ENCODE assay signal across 1 cellular context in genomic region chr7:87548123-87548919, GRCh38.
TF ChIP-seq lines count a peak whose summit lies in the region.

No MANE protein-coding gene starts in this region.

TF ChIP-seq in HepG2, 621 proteins besides CTCF, POLR2A, EP300 and RAD21 (continued from another document and continues in another):
- TF ChIP-seq HMGXB3 (CRISPR knock-in tag; IDR thresholded peaks at IDR 0.05; ENCODE audit: borderline replicate concordance), result 0 out of 2 replicates have a peak, but pooled peaks have one; percentile 30
- no peak for TF ChIP-seq MAFK (conservative IDR thresholded peaks at IDR 0.05 in 1 of 2, IDR thresholded peaks at IDR 0.05 in 1 of 2; ENCODE audit: low read length in 2 of 2)
- TF ChIP-seq ZKSCAN8 (CRISPR knock-in tag; IDR thresholded peaks at IDR 0.05; ENCODE audit: borderline replicate concordance), result 0 out of 2 replicates have a peak, but pooled peaks have one; percentile 53
- TF ChIP-seq MTF1 (CRISPR knock-in tag; IDR thresholded peaks at IDR 0.05), result no peak
- peak; percentile 51; the same call in 1 of the 2 replicates for TF ChIP-seq THAP11 (CRISPR knock-in tag; IDR thresholded peaks at IDR 0.05)
- no peak for TF ChIP-seq TRIM24 (CRISPR knock-in tag; IDR thresholded peaks at IDR 0.05)
- 0 out of 2 replicates have a peak, but pooled peaks have one; percentile 40 for TF ChIP-seq ONECUT2 (CRISPR knock-in tag; IDR thresholded peaks at IDR 0.05)
- TF ChIP-seq NFATC3 (CRISPR knock-in tag; IDR thresholded peaks at IDR 0.05), result no peak
- TF ChIP-seq FOXP4 (CRISPR knock-in tag; IDR thresholded peaks at IDR 0.05), result peak; percentile 81
- TF ChIP-seq XBP1 (CRISPR knock-in tag; IDR thresholded peaks at IDR 0.05), result no peak
- peak; percentile 82 for TF ChIP-seq TCF7L2 (IDR thresholded peaks at IDR 0.05; ENCODE audit: low read depth, low read length)
- TF ChIP-seq ZNF619 (CRISPR knock-in tag; IDR thresholded peaks at IDR 0.05), result no peak
- TF ChIP-seq ZSCAN30 (CRISPR knock-in tag; IDR thresholded peaks at IDR 0.05), result no peak
- TF ChIP-seq ZNF792 (CRISPR knock-in tag; IDR thresholded peaks at IDR 0.05), result peak; percentile 62; the same call in 1 of the 2 replicates
- no peak for TF ChIP-seq CREB3 (CRISPR knock-in tag; IDR thresholded peaks at IDR 0.05)
- TF ChIP-seq AFF4 (CRISPR knock-in tag; IDR thresholded peaks at IDR 0.05), result no peak
- 0 out of 4 replicates have a peak, but pooled peaks of 1 of the 2 experiments have one; percentile 63 for TF ChIP-seq KLF16 (CRISPR knock-in tag; IDR thresholded peaks at IDR 0.05)
- peak; percentile 91 for TF ChIP-seq SMAD3 (CRISPR knock-in tag; IDR thresholded peaks at IDR 0.05)
- TF ChIP-seq ZBTB21 (CRISPR knock-in tag; IDR thresholded peaks at IDR 0.05), result no peak
- no peak for TF ChIP-seq ZNF761 (CRISPR knock-in tag; conservative IDR thresholded peaks at IDR 0.05)
- TF ChIP-seq SOX13 (IDR thresholded peaks at IDR 0.05), result no peak
- peak in 1 of 2 experiments; percentile 88; a peak in 2 of 4 replicates for TF ChIP-seq SOX13 (CRISPR knock-in tag; conservative IDR thresholded peaks at IDR 0.05 in 1 of 2, IDR thresholded peaks at IDR 0.05 in 1 of 2)
- no peak for TF ChIP-seq ZBTB3 (CRISPR knock-in tag; IDR thresholded peaks at IDR 0.05; ENCODE audit: borderline replicate concordance, low read depth)
- peak; percentile 87 for TF ChIP-seq USF2 (IDR thresholded peaks at IDR 0.05; ENCODE audit: low read depth, low read length)
- TF ChIP-seq USF2 (CRISPR knock-in tag; IDR thresholded peaks at IDR 0.05; ENCODE audit: borderline replicate concordance), result peak; percentile 86; the same call in 1 of the 2 replicates
- peak; percentile 76 for TF ChIP-seq TEAD3 (CRISPR knock-in tag; optimal IDR thresholded peaks at IDR 0.05; ENCODE audit: borderline replicate concordance)
- TF ChIP-seq TIGD3 (CRISPR knock-in tag; IDR thresholded peaks at IDR 0.05; ENCODE audit: borderline replicate concordance), result no peak
- peak; percentile 90 for TF ChIP-seq JUN (CRISPR knock-in tag; IDR thresholded peaks at IDR 0.05)
- TF ChIP-seq NFIC (IDR thresholded peaks at IDR 0.05; ENCODE audit: low read length), result 0 out of 2 replicates have a peak, but pooled peaks have one; percentile 48
- no peak for TF ChIP-seq HNF4G (IDR thresholded peaks at IDR 0.05; ENCODE audit: borderline replicate concordance, low read depth, low read length)
- TF ChIP-seq HNF4G (CRISPR knock-in tag; IDR thresholded peaks at IDR 0.05; ENCODE audit: borderline replicate concordance, low read depth), result no peak
- TF ChIP-seq THAP9 (CRISPR knock-in tag; IDR thresholded peaks at IDR 0.05; ENCODE audit: borderline replicate concordance), result no peak
- TF ChIP-seq ZBTB25 (CRISPR knock-in tag; IDR thresholded peaks at IDR 0.05), result peak; percentile 67
- peak; percentile 70; the same call in 1 of the 2 replicates for TF ChIP-seq TBX2 (CRISPR knock-in tag; IDR thresholded peaks at IDR 0.05; ENCODE audit: borderline replicate concordance)
- no peak for TF ChIP-seq SMARCC2 (IDR thresholded peaks at IDR 0.05)
- TF ChIP-seq GRHL1 (CRISPR knock-in tag; conservative IDR thresholded peaks at IDR 0.05), result no peak
- TF ChIP-seq SIX4 (CRISPR knock-in tag; IDR thresholded peaks at IDR 0.05), result peak; percentile 77; the same call in 1 of the 2 replicates
- TF ChIP-seq PITX1 (CRISPR knock-in tag; IDR thresholded peaks at IDR 0.05), result peak; percentile 64; the same call in 1 of the 2 replicates
